In genomic region chr20:49812463-49813304, GRCh38 we compare ENCODE assay signal across 8 cellular contexts.
A peak's percentile ranks its signal among the peaks of the same experiment; 100 is the strongest.
DNase-seq lines count a peak whose midpoint lies in the region; TF ChIP-seq lines count a peak whose summit lies in the region.

A gene with protein sequence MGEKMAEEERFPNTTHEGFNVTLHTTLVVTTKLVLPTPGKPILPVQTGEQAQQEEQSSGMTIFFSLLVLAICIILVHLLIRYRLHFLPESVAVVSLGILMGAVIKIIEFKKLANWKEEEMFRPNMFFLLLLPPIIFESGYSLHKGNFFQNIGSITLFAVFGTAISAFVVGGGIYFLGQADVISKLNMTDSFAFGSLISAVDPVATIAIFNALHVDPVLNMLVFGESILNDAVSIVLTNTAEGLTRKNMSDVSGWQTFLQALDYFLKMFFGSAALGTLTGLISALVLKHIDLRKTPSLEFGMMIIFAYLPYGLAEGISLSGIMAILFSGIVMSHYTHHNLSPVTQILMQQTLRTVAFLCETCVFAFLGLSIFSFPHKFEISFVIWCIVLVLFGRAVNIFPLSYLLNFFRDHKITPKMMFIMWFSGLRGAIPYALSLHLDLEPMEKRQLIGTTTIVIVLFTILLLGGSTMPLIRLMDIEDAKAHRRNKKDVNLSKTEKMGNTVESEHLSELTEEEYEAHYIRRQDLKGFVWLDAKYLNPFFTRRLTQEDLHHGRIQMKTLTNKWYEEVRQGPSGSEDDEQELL (plus strand): TSS chr20:49812828. CDS start chr20:49812923, 95 bp downstream.

- H3K27ac Mint-ChIP-seq in nephron progenitor cell: peak within 1 kb of the TSS; percentile 97
- peak within 1 kb of the TSS; percentile 96 for H3K27ac Mint-ChIP-seq in stimulated activated naive CD8-positive, alpha-beta T cell treated with anti-CD3 and anti-CD28 coated beads, Interleukin-15, Interleukin-2, amounts not matched to agents 100 ng/mL and 50 ng/mL, for 24 hours

- peaks cover 38% of the 10 kb centered on the region for H3K4me1 Mint-ChIP-seq in nephron progenitor cell
- H3K4me1 Mint-ChIP-seq in stimulated activated naive CD8-positive, alpha-beta T cell treated with anti-CD3 and anti-CD28 coated beads, Interleukin-15, Interleukin-2, amounts not matched to agents 100 ng/mL and 50 ng/mL, for 24 hours (ENCODE audit: low read depth): peaks cover 44% of the 10 kb centered on the region

- DNase-seq in EL (peak; percentile 97), GOT3 (lab: John Stamatoyannopoulos, UW) (peak; percentile 81), fibroblast of the conjunctiva (ENCODE audit: low read depth) (peak; percentile 74), nephron progenitor cell (peak; percentile 88)
- peak; percentile 75 for DNase-seq in activated effector memory CD4-positive, alpha-beta T cell treated with Interleukin-2 at 50 U/mL for 16 hours

- no peaks in the 10 kb centered on the region for H3K9me3 Mint-ChIP-seq in nephron progenitor cell
- no peaks in the 10 kb centered on the region for H3K9me3 Mint-ChIP-seq in stimulated activated naive CD8-positive, alpha-beta T cell treated with anti-CD3 and anti-CD28 coated beads, Interleukin-15, Interleukin-2, amounts not matched to agents 100 ng/mL and 50 ng/mL, for 24 hours

- peak; percentile 86 for TF ChIP-seq POLR2A in Raji (IDR thresholded peaks at IDR 0.05; ENCODE audit: insufficient read depth, low read depth, low read length)

- H3K36me3 Mint-ChIP-seq in nephron progenitor cell (ENCODE audit: low read depth): peaks cover 24% of the 10 kb centered on the region
- H3K36me3 Mint-ChIP-seq in stimulated activated naive CD8-positive, alpha-beta T cell treated with anti-CD3 and anti-CD28 coated beads, Interleukin-15, Interleukin-2, amounts not matched to agents 100 ng/mL and 50 ng/mL, for 24 hours (ENCODE audit: low read depth): peaks cover 25% of the 10 kb centered on the region

- H3K27me3 Mint-ChIP-seq in nephron progenitor cell (ENCODE audit: low read depth, poor library complexity): peaks cover 5% of the 10 kb centered on the region
- H3K27me3 Mint-ChIP-seq in stimulated activated naive CD8-positive, alpha-beta T cell treated with anti-CD3 and anti-CD28 coated beads, Interleukin-15, Interleukin-2, amounts not matched to agents 100 ng/mL and 50 ng/mL, for 24 hours: peaks cover 3% of the 10 kb centered on the region

- TF ChIP-seq CTCF in LNCAP (IDR thresholded peaks at IDR 0.05) (peak; percentile 20; the same call in 1 of the 2 replicates), nephron progenitor cell (IDR thresholded peaks at IDR 0.05) (peak; percentile 32)

- H3K4me3 Mint-ChIP-seq in nephron progenitor cell: peak within 1 kb of the TSS; percentile 98
- peak within 1 kb of the TSS; percentile 97 for H3K4me3 Mint-ChIP-seq in stimulated activated naive CD8-positive, alpha-beta T cell treated with anti-CD3 and anti-CD28 coated beads, Interleukin-15, Interleukin-2, amounts not matched to agents 100 ng/mL and 50 ng/mL, for 24 hours

Comparison
In these comparisons a context has a peak if more than half of its experiments do, and no peak if none do; other contexts are left out.
1. Peak in every context shown above with its lines: DNase-seq.